ENCODE assay signal across 10 cellular contexts in the genomic region with DNA sequence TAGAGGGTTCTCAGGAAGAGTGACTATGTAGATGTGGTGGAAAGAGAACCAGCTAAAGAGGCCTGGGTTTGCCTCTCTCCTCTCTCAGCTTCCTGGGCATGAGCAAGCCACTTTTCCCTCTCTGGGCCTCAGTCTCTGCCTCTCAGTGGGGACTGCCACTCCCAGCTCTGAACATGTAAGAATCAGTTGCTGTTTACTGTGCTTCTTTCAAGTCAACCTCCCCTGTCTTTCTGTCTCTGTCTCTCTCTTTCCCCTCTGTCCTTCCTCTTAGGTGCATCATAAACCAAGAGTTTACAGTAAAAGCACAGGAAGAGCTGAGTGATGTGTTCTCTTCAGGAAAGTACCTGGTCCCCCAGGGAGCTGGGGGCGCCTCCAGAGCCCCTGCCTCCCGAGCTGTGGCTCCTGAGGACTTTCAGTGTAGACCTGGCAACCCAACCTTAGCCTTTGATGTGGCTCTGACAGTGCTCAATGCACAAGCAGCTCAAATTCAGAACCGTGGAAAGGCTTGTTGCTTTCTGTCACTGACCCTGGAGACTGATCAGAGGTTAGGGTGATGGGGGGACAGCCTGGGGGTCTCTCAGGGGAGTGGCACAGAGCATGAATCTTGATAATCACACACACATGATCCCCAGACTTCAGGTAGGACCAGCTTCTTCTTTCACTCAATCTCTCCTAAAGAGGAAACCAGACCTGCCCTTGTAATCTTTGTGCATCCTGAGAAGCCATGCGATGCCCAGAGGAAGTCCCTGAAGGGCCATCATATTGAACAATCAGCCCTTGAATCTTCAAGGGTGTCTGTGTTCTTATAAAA.
DNase-seq lines count a peak whose midpoint lies in the region; ATAC-seq and TF ChIP-seq lines count a peak whose summit lies in the region.
"Had no signal": no experiment of that assay in that cellular context is flagged by ENCODE, and none has a peak within 500 bp of the region (broad histone marks: within the 10 kb centered on the region; RNA-seq: fewer than 3 reads in every experiment).

No MANE protein-coding gene starts in this region.

- no peak overlapping the region for H3K4me3 ChIP-seq in brain microvascular endothelial cell (ENCODE audit: low read depth, low read length)
- H3K4me3 ChIP-seq: vagina had no signal

- no peak for TF ChIP-seq CTCF in brain microvascular endothelial cell (IDR thresholded peaks at IDR 0.05; ENCODE audit: low read depth, low read length, missing control alignments)

- H3K27me3 ChIP-seq in brain microvascular endothelial cell (replicated peaks) = no peaks in the 10 kb centered on the region
- H3K27me3 ChIP-seq: vagina had no signal

- in situ Hi-C loops in brain microvascular endothelial cell (cut with HindIII; ENCODE audit: low pct_ligation_motif_present, low sequenced_read_pairs) = no loop called here

- peak; percentile 80 for DNase-seq in activated CD8-positive, alpha-beta memory T cell treated with anti-CD3 and anti-CD28 coated beads, Interleukin-2, amount 50 U/mL, for 48 hours
- peak; percentile 76 for DNase-seq in stimulated activated CD4-positive, alpha-beta T cell treated with anti-CD3 and anti-CD28 coated beads, Interleukin-4, amount 100 ng/mL, for 24 hours
- no peak for DNase-seq in brain microvascular endothelial cell
- no peak for DNase-seq in LoVo (ENCODE audit: low spot score)
- DNase-seq in EL = no peak
- DNase-seq in inferior parietal cortex (ENCODE audit: extremely low spot score) = no peak

- H3K36me3 ChIP-seq in brain microvascular endothelial cell (replicated peaks) = no peaks in the 10 kb centered on the region
- H3K36me3 ChIP-seq: vagina had no signal

- ATAC-seq in GM19043 (IDR thresholded peaks at IDR 0.05; ENCODE audit: low read depth, unreplicated experiment) = peak; percentile 57
- ATAC-seq in HG03108 (IDR thresholded peaks at IDR 0.05; ENCODE audit: unreplicated experiment) = peak; percentile 56

- H3K27ac ChIP-seq in brain microvascular endothelial cell = no peak overlapping the region
- H3K27ac ChIP-seq: vagina, VCaP had no signal

Comparison
In these comparisons a context has a peak if more than half of its experiments do, and no peak if none do; other contexts are left out.
1. DNase-seq: peak in activated CD8-positive, alpha-beta memory T cell treated with anti-CD3 and anti-CD28 coated beads, Interleukin-2, amount 50 U/mL, for 48 hours (single experiment) and stimulated activated CD4-positive, alpha-beta T cell treated with anti-CD3 and anti-CD28 coated beads, Interleukin-4, amount 100 ng/mL, for 24 hours (single experiment); none in brain microvascular endothelial cell (single experiment), LoVo (single experiment), EL (single experiment) and inferior parietal cortex (single experiment).